Comparison of ENCODE assay signal across 24 cellular contexts in genomic region chr11:83571301-83571700, GRCh38.
DNase-seq lines count a peak whose midpoint lies in the region; ATAC-seq and TF ChIP-seq lines count a peak whose summit lies in the region.
"Had no signal": no experiment of that assay in that cellular context is flagged by ENCODE, and none has a peak within 500 bp of the region (broad histone marks: within the 10 kb centered on the region; RNA-seq: fewer than 3 reads in every experiment).

No MANE protein-coding gene starts in this region.

- H3K4me1 Mint-ChIP-seq in activated naive CD8-positive, alpha-beta T cell treated with anti-CD3 and anti-CD28 coated beads for 36 hours, result no peaks in the 10 kb centered on the region
- no peaks in the 10 kb centered on the region for H3K4me1 Mint-ChIP-seq in naive thymus-derived CD8-positive, alpha-beta T cell
- H3K4me1 Mint-ChIP-seq: neural crest cell had no signal

- H3K4me1 ChIP-seq in SK-N-SH (ENCODE audit: control insufficient read depth in 1 of 2, insufficient read depth in 2 of 2, low read depth in 1 of 2, low read length in 1 of 2) (peaks cover 3 to 59% of the 10 kb centered on the region in 2 experiments), sigmoid colon (no peaks in the 10 kb centered on the region)
- H3K4me1 ChIP-seq: heart left ventricle, prostate gland had no signal

- no peaks in the 10 kb centered on the region for H4K20me1 ChIP-seq in SK-N-SH (ENCODE audit: insufficient read depth)

- H3K9me3 ChIP-seq in SK-N-SH, result no peaks in the 10 kb centered on the region
- H3K9me3 ChIP-seq in sigmoid colon, result no peaks in the 10 kb centered on the region
- H3K9me3 ChIP-seq: heart left ventricle, prostate gland had no signal

- no peaks in the 10 kb centered on the region for H3K9me3 Mint-ChIP-seq in activated naive CD8-positive, alpha-beta T cell treated with anti-CD3 and anti-CD28 coated beads for 36 hours
- H3K9me3 Mint-ChIP-seq in naive thymus-derived CD8-positive, alpha-beta T cell, result no peaks in the 10 kb centered on the region
- H3K9me3 Mint-ChIP-seq: neural crest cell, type B pancreatic cell had no signal

- TF ChIP-seq CTCF in SK-N-SH (IDR thresholded peaks at IDR 0.05), result no peak
- no peak for TF ChIP-seq CTCF in fibroblast of pulmonary artery (IDR thresholded peaks at IDR 0.05; ENCODE audit: low read length, missing control alignments)
- no peak for TF ChIP-seq CTCF in sigmoid colon (IDR thresholded peaks at IDR 0.05)

- no peaks in the 10 kb centered on the region for H3K27me3 ChIP-seq in SK-N-SH (ENCODE audit: insufficient read depth)
- no peaks in the 10 kb centered on the region for H3K27me3 ChIP-seq in sigmoid colon
- H3K27me3 ChIP-seq: heart left ventricle had no signal

- H3K4me3 Mint-ChIP-seq in activated naive CD8-positive, alpha-beta T cell treated with anti-CD3 and anti-CD28 coated beads for 36 hours, result no peak overlapping the region
- H3K4me3 Mint-ChIP-seq in naive thymus-derived CD8-positive, alpha-beta T cell, result no peak overlapping the region
- H3K4me3 Mint-ChIP-seq: neural crest cell, type B pancreatic cell had no signal

- CTCF ChIA-PET in SK-N-SH (lab: Yijun Ruan, JAX), result no interaction called here

- intact Hi-C loops in sigmoid colon (cut with DNase I), result no loop called here

- H3K36me3 Mint-ChIP-seq in activated naive CD8-positive, alpha-beta T cell treated with anti-CD3 and anti-CD28 coated beads for 36 hours, result no peaks in the 10 kb centered on the region
- no peaks in the 10 kb centered on the region for H3K36me3 Mint-ChIP-seq in naive thymus-derived CD8-positive, alpha-beta T cell
- H3K36me3 Mint-ChIP-seq: type B pancreatic cell had no signal

- H3K4me2 ChIP-seq in SK-N-SH, result no peak overlapping the region
- H3K4me2 ChIP-seq: KMS-11 had no signal

- H3K9me2 ChIP-seq in SK-N-SH, result no peaks in the 10 kb centered on the region

- H3K27ac ChIP-seq in SK-N-SH (ENCODE audit: low read depth in 2 of 2, low read length in 1 of 2) (no peak overlapping the region), sigmoid colon (no peak overlapping the region)
- H3K27ac ChIP-seq: 22Rv1, C4-2B, heart left ventricle, KMS-11, prostate gland had no signal

- H3K27ac Mint-ChIP-seq in activated naive CD8-positive, alpha-beta T cell treated with anti-CD3 and anti-CD28 coated beads for 36 hours, result no peak overlapping the region
- H3K27ac Mint-ChIP-seq in naive thymus-derived CD8-positive, alpha-beta T cell, result no peak overlapping the region
- H3K27ac Mint-ChIP-seq: type B pancreatic cell had no signal

- no peak overlapping the region for H3K4me3 ChIP-seq in SK-N-SH (ENCODE audit: low read depth in 2 of 2, low read length in 1 of 2)
- no peak overlapping the region for H3K4me3 ChIP-seq in fibroblast of pulmonary artery (replicated peaks; ENCODE audit: low read depth, low read length)
- no peak overlapping the region for H3K4me3 ChIP-seq in sigmoid colon
- H3K4me3 ChIP-seq: heart left ventricle, prostate gland had no signal

- no peak for TF ChIP-seq POLR2A in sigmoid colon (IDR thresholded peaks at IDR 0.05)

- H3K9ac ChIP-seq in SK-N-SH, result no peak overlapping the region
- H3K9ac ChIP-seq: KMS-11 had no signal

- ATAC-seq in SK-N-SH treated with all-trans-retinoic acid at 6 μM for 48 hours, result no peak
- no peak for ATAC-seq in naive thymus-derived CD8-positive, alpha-beta T cell
- ATAC-seq in GM19035 (IDR thresholded peaks at IDR 0.05; ENCODE audit: unreplicated experiment), result no peak
- ATAC-seq: heart left ventricle, left ventricle myocardium superior had no signal

- no peaks in the 10 kb centered on the region for H3K36me3 ChIP-seq in SK-N-SH (replicated peaks in 1 of 2; ENCODE audit: control insufficient read depth in 1 of 2, insufficient read depth in 2 of 2, low read length in 1 of 2)
- H3K36me3 ChIP-seq in sigmoid colon, result no peaks in the 10 kb centered on the region
- H3K36me3 ChIP-seq: heart left ventricle, prostate gland had no signal

- peaks cover 4% of the 10 kb centered on the region for H3F3A ChIP-seq in SK-N-SH (replicated peaks; ENCODE audit: insufficient read depth)

- H3K79me2 ChIP-seq in SK-N-SH (ENCODE audit: insufficient read depth), result no peaks in the 10 kb centered on the region

- DNase-seq in SK-N-SH, result no peak
- peak; percentile 70 for DNase-seq in amniotic epithelial cell (ENCODE audit: low read depth)
- peak; percentile 6 for DNase-seq in fibroblast of pulmonary artery (ENCODE audit: low read depth)
- DNase-seq in activated naive CD8-positive, alpha-beta T cell treated with anti-CD3 and anti-CD28 coated beads for 36 hours, result no peak
- DNase-seq in naive thymus-derived CD8-positive, alpha-beta T cell, result no peak
- DNase-seq in sigmoid colon, result no peak
- DNase-seq: activated CD4-positive, alpha-beta T cell treated with anti-CD3 and anti-CD28 coated beads, Interleukin-2, amount 50 U/mL, for 48 hours; activated effector memory CD4-positive, alpha-beta T cell treated with anti-CD3 and anti-CD28 coated beads, Interleukin-2, amount 50 U/mL, for 16 hours; amniotic stem cell; central memory CD4-positive, alpha-beta T cell; heart left ventricle; left ventricle myocardium superior; NCI-H1048; NCI-H2029; NCI-H226; SHP77 treated with DMSO at 0.1 percent for 48 hours had no signal

- H3K27me3 Mint-ChIP-seq in activated naive CD8-positive, alpha-beta T cell treated with anti-CD3 and anti-CD28 coated beads for 36 hours, result no peaks in the 10 kb centered on the region
- H3K27me3 Mint-ChIP-seq in naive thymus-derived CD8-positive, alpha-beta T cell, result peaks cover 5 to 18% (median 10%) of the 10 kb centered on the region in 5 donors

- POLR2A ChIA-PET in SK-N-SH (lab: Yijun Ruan, JAX), result no interaction called here
- POLR2A ChIA-PET in naive thymus-derived CD8-positive, alpha-beta T cell (lab: Charles Lee), result no interaction called here

- WGBS in SK-N-SH (ENCODE audit: low lambda C conversion rate), result 53% methylated on average over 7 of the region's 7 CpGs
- 70 to 74% methylated on average over 7 of the region's 7 CpGs for WGBS in sigmoid colon, 2 donors

- H2AFZ ChIP-seq in SK-N-SH (ENCODE audit: low read depth), result no peak overlapping the region

- TF ChIP-seq RAD21 in SK-N-SH (IDR thresholded peaks at IDR 0.05; ENCODE audit: low read length), result no peak

- no peak for TF ChIP-seq EP300 in SK-N-SH (IDR thresholded peaks at IDR 0.05; ENCODE audit: borderline replicate concordance in 1 of 2, low read depth in 1 of 2, low read length in 1 of 2)
- TF ChIP-seq EP300 in sigmoid colon (IDR thresholded peaks at IDR 0.05), result no peak

TF ChIP-seq in SK-N-SH treated with all-trans-retinoic acid at 6 μM for 48 hours, 23 proteins besides CTCF, POLR2A, EP300 and RAD21:
- TF ChIP-seq GLIS3 (CRISPR knock-in tag; IDR thresholded peaks at IDR 0.05) (no peak), SNAI2 (CRISPR knock-in tag; IDR thresholded peaks at IDR 0.05) (no peak), ISL1 (CRISPR knock-in tag; IDR thresholded peaks at IDR 0.05) (peak; percentile 72), TOX (CRISPR knock-in tag; IDR thresholded peaks at IDR 0.05; ENCODE audit: borderline replicate concordance) (no peak)

TF ChIP-seq in SK-N-SH, 30 proteins besides CTCF, POLR2A, EP300 and RAD21:
- TF ChIP-seq NFIC (IDR thresholded peaks at IDR 0.05; ENCODE audit: borderline replicate concordance) (no peak), TEAD4 (IDR thresholded peaks at IDR 0.05; ENCODE audit: borderline replicate concordance, insufficient read depth) (no peak), GABPA (IDR thresholded peaks at IDR 0.05; ENCODE audit: low read depth) (no peak), POLR2AphosphoS5 (IDR thresholded peaks at IDR 0.05; ENCODE audit: low read depth, low read length) (no peak), GATA2 (CRISPR knock-in tag; IDR thresholded peaks at IDR 0.05) (no peak), RFX5 (IDR thresholded peaks at IDR 0.05; ENCODE audit: low read length) (no peak), SMC3 (IDR thresholded peaks at IDR 0.05; ENCODE audit: low read depth, low read length) (no peak), ELF1 (IDR thresholded peaks at IDR 0.05) (no peak), MEF2A (IDR thresholded peaks at IDR 0.05; ENCODE audit: borderline replicate concordance, low read depth) (no peak), ZBTB33 (IDR thresholded peaks at IDR 0.05; ENCODE audit: borderline replicate concordance, low read depth) (no peak), RXRA (IDR thresholded peaks at IDR 0.05; ENCODE audit: borderline replicate concordance, low read depth) (no peak), SIN3A (IDR thresholded peaks at IDR 0.05; ENCODE audit: borderline replicate concordance, low read depth, low read length) (no peak), RCOR1 (IDR thresholded peaks at IDR 0.05; ENCODE audit: low read length) (no peak), MAX (IDR thresholded peaks at IDR 0.05; ENCODE audit: low read depth) (no peak), FOSL2 (IDR thresholded peaks at IDR 0.05; ENCODE audit: borderline replicate concordance, low read depth) (no peak), USF1 (IDR thresholded peaks at IDR 0.05; ENCODE audit: borderline replicate concordance, low read depth) (no peak), NRF1 (IDR thresholded peaks at IDR 0.05; ENCODE audit: low read depth, low read length) (no peak)
TF ChIP-seq in SK-N-SH: peak in this region for 0.

Comparison
In these comparisons a context has a peak if more than half of its experiments do, and no peak if none do; other contexts are left out.
1. DNase-seq: peak in amniotic epithelial cell (single experiment) and fibroblast of pulmonary artery (single experiment); none in SK-N-SH (single experiment), activated naive CD8-positive, alpha-beta T cell treated with anti-CD3 and anti-CD28 coated beads for 36 hours (single experiment), naive thymus-derived CD8-positive, alpha-beta T cell (0 of 10) and sigmoid colon (single experiment).